Comparison of ENCODE assay signal across 10 cellular contexts in the genomic region with DNA sequence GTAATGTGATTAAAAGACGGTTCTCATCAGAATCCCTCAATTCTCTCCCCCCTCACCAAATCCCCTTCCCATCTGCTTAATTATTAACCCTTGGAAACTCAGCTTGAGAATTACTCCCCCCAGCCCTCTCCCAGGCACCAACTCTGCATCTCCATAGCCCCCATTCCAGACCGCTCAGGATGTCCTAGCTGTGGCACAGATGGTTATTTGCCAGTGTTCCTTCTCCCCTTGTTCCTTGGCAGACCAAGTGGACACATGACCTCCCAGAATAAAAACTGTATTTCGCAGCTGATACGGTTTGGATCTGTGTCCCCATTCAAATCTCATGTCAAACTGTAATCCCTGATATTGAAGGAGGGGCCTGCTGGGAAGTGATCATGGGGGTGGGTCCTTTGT. TPM values are rescaled to one million over a fixed set of nuclear protein-coding genes. Genes with fewer than 3 reads are reported as not detected.
DNase-seq lines count a peak whose midpoint lies in the region; ATAC-seq and TF ChIP-seq lines count a peak whose summit lies in the region.
"Had no signal": no experiment of that assay in that cellular context is flagged by ENCODE, and none has a peak within 500 bp of the region (broad histone marks: within the 10 kb centered on the region; RNA-seq: fewer than 3 reads in every experiment).

No MANE protein-coding gene starts in this region.

- no peak for TF ChIP-seq EP300 in upper lobe of left lung (IDR thresholded peaks at IDR 0.05)

- no peaks in the 10 kb centered on the region for H3K36me3 ChIP-seq in upper lobe of left lung
- H3K36me3 ChIP-seq: SJSA1 had no signal

- H3K4me1 ChIP-seq in upper lobe of left lung: peaks cover 9 to 35% (median 22%) of the 10 kb centered on the region in 4 donors
- H3K4me1 ChIP-seq: psoas muscle, SJSA1 had no signal

- peaks cover 35% of the 10 kb centered on the region for H3K36me3 Mint-ChIP-seq in activated naive CD4-positive, alpha-beta T cell treated with anti-CD3 and anti-CD28 coated beads for 36 hours (ENCODE audit: low read depth)
- peaks cover 9% of the 10 kb centered on the region for H3K36me3 Mint-ChIP-seq in memory B cell

- peaks cover 48% of the 10 kb centered on the region for H3K4me1 Mint-ChIP-seq in activated naive CD4-positive, alpha-beta T cell treated with anti-CD3 and anti-CD28 coated beads for 36 hours (ENCODE audit: low read depth)
- peaks cover 21% of the 10 kb centered on the region for H3K4me1 Mint-ChIP-seq in memory B cell

- CTCF ChIA-PET in activated naive CD4-positive, alpha-beta T cell treated with anti-CD3 and anti-CD28 coated beads for 36 hours (lab: Charles Lee): interaction anchor here (0.5 to 5.6 kb wide), 6 partner anchors 15 to 183 kb away, joined by 3 to 87 read pairs (median 8); partner anchors contain the start of genes EEIG2, HENMT1 and PRPF38B

- DNase-seq in activated naive CD4-positive, alpha-beta T cell treated with anti-CD3 and anti-CD28 coated beads for 36 hours: no peak
- DNase-seq in activated naive CD4-positive, alpha-beta T cell treated with Interleukin-2 at 50 U/mL for 16 hours: no peak
- DNase-seq in cerebellar cortex (ENCODE audit: low spot score) (peak; percentile 69), memory B cell (ENCODE audit: low spot score in 2 of 2) (no peak), upper lobe of left lung (no peak), NOMO-1 treated with DMSO at 0.1 percent for 48 hours (lab: John Stamatoyannopoulos, UW; ENCODE audit: unreplicated experiment) (no peak)

- peaks cover 4% of the 10 kb centered on the region for H3K9me3 Mint-ChIP-seq in activated naive CD4-positive, alpha-beta T cell treated with anti-CD3 and anti-CD28 coated beads for 36 hours
- H3K9me3 Mint-ChIP-seq in memory B cell: no peaks in the 10 kb centered on the region

- H3K4me3 Mint-ChIP-seq in activated naive CD4-positive, alpha-beta T cell treated with anti-CD3 and anti-CD28 coated beads for 36 hours: no peak overlapping the region
- H3K4me3 Mint-ChIP-seq in memory B cell: no peak overlapping the region

- no peaks in the 10 kb centered on the region for H3K27me3 ChIP-seq in upper lobe of left lung
- H3K27me3 ChIP-seq: SJSA1 had no signal

- no peak for TF ChIP-seq CTCF in upper lobe of left lung (IDR thresholded peaks at IDR 0.05)

- peak overlapping the region; percentile 87 to 92 (median 90) for H3K27ac ChIP-seq in upper lobe of left lung
- H3K27ac ChIP-seq: SJSA1 had no signal

- 79 to 81% methylated on average over 4 of the region's 4 CpGs for WGBS in upper lobe of left lung, 2 donors

- intact Hi-C loops in activated naive CD4-positive, alpha-beta T cell treated with anti-CD3 and anti-CD28 coated beads for 36 hours (cut with micrococcal nuclease): loop anchor here (1.0 to 5.0 kb wide), 2 partner anchors 15 to 251 kb away; partner anchors contain the start of gene HENMT1

- H3K27ac Mint-ChIP-seq in activated naive CD4-positive, alpha-beta T cell treated with anti-CD3 and anti-CD28 coated beads for 36 hours: peak overlapping the region; percentile 89
- peak overlapping the region; percentile 88 for H3K27ac Mint-ChIP-seq in memory B cell

- ATAC-seq in memory B cell (ENCODE audit: low read depth) (no peak), upper lobe of left lung (ENCODE audit: low FRiP score in 2 of 2) (no peak), HG03520 (IDR thresholded peaks at IDR 0.05; ENCODE audit: unreplicated experiment) (no peak), GM21360 (IDR thresholded peaks at IDR 0.05; ENCODE audit: unreplicated experiment) (no peak)

- no peak for TF ChIP-seq POLR2A in upper lobe of left lung (IDR thresholded peaks at IDR 0.05)

- H3K4me3 ChIP-seq in upper lobe of left lung: no peak overlapping the region
- H3K4me3 ChIP-seq: psoas muscle, SJSA1 had no signal

- H3K27me3 Mint-ChIP-seq in activated naive CD4-positive, alpha-beta T cell treated with anti-CD3 and anti-CD28 coated beads for 36 hours (ENCODE audit: low read depth): no peaks in the 10 kb centered on the region
- H3K27me3 Mint-ChIP-seq in memory B cell: no peaks in the 10 kb centered on the region

- H3K9me3 ChIP-seq in upper lobe of left lung: no peaks in the 10 kb centered on the region
- H3K9me3 ChIP-seq: psoas muscle, SJSA1 had no signal

RNA-seq across cellular contexts. Expression of gene HENMT1, which starts 14.6 kb away (rescaled TPM):
- 10 to 100 TPM; 18.7 to 19.3 TPM for total RNA-seq in activated naive CD4-positive, alpha-beta T cell treated with anti-CD3 and anti-CD28 coated beads for 36 hours
- total RNA-seq in upper lobe of left lung: 10 to 100 TPM in 2 of 6 donors, 1 to 10 TPM in 4; 5.0 to 12.3 (median 7.0) TPM

RNA-seq across cellular contexts. Expression of gene PRPF38B, which starts 45.8 kb away (rescaled TPM):
- 10 to 100 TPM; 50.4 to 52.2 TPM for total RNA-seq in activated naive CD4-positive, alpha-beta T cell treated with anti-CD3 and anti-CD28 coated beads for 36 hours
- total RNA-seq in upper lobe of left lung: 10 to 100 TPM; 28.9 to 81.7 (median 35.5) TPM
